1 cellular context compared by ENCODE assay signal in the genomic region with DNA sequence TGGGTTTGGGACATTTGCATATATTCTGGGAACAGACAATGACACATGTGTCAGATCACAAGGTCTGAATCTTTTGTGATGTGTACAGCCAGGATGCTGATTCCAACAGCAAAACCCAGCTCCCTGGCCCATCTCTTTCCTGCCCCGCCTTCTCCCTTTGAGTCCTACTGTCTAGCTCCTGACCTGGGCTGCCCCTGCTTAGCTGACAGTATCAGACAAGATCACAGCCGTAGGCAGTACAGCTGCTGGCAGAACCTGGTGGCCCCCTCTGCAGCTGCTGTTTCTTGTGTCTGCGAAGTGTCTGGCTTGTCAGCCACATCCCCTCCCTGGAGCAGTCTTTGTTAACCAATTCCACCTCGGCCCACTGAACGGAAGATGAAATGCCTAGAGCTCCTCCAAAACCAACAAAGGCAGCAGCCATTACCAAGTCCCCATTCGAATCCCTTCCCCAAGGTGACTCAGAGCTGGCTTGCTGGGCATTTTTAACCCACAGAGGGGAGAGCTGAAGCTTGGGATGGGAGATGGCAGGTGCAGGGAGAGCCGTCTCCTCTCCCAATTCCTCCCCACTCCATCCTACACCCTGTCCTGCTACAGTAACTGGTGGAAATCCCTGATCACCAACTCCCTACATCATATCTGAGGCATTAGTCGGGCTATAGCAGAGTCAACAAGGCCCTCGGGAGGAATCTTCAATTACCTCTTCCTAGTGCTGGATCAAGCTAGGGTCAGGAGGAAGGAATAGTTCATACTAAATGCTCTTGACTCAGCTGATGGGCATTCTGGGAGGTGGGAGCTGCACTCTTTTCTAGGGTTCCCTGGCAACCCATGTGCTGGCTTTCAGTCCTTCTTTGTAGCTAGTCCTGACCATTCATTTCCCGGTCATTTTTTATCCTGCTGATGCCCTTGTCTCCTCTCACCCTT.
TF ChIP-seq lines count a peak whose summit lies in the region.

No MANE protein-coding gene starts in this region.

TF ChIP-seq in H1, 55 proteins besides CTCF, POLR2A, EP300 and RAD21:
- TF ChIP-seq TAF1 (IDR thresholded peaks at IDR 0.05; ENCODE audit: low read depth, low read length) (no peak), SP4 (IDR thresholded peaks at IDR 0.05; ENCODE audit: low read length) (no peak), CTBP2 (IDR thresholded peaks at IDR 0.05; ENCODE audit: borderline replicate concordance, insufficient read depth, insufficient read length, low read length) (no peak), JUN (IDR thresholded peaks at IDR 0.05; ENCODE audit: low read depth, low read length) (no peak), CBX5 (IDR thresholded peaks at IDR 0.05; ENCODE audit: low read depth, low read length) (no peak), SIN3A (conservative IDR thresholded peaks at IDR 0.05 in 1 of 2, IDR thresholded peaks at IDR 0.05 in 1 of 2; ENCODE audit: low read depth in 1 of 2, low read length in 2 of 2) (no peak), KDM4A (IDR thresholded peaks at IDR 0.05; ENCODE audit: low read depth, low read length, severe bottlenecking) (no peak), TBP (IDR thresholded peaks at IDR 0.05; ENCODE audit: low read depth, low read length) (no peak)
TF ChIP-seq in H1: peak in this region for 0.
